In the genomic region with DNA sequence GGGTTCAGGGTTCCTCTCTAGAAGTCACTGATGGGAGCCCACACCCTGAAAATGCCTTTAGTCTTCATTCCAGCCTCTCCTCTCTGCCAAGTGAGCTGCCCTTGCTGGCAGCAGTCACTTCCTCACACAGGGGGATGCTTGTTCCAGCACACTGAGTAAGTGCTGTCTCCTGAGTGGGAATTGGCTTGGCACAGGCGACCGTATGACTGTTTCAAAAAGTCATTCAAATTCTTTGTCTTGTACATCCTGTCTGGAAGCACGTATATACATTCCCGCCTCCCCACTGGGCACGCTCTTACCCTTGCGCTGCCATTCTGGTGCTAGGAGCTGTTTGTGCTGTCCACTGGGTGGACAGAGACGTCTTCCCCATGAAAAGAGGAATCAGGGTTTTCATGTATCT, we compare ENCODE assay signal across 1 cellular context.
TF ChIP-seq lines count a peak whose summit lies in the region.

No MANE protein-coding gene starts in this region.

TF ChIP-seq in endothelial cell of umbilical vein, 7 proteins besides CTCF, POLR2A, EP300 and RAD21:
- TF ChIP-seq MYC (IDR thresholded peaks at IDR 0.05; ENCODE audit: low read depth, low read length) (no peak), POLR2AphosphoS5 (IDR thresholded peaks at IDR 0.05; ENCODE audit: insufficient read depth, low read depth, low read length) (peak; percentile 48), JUN (IDR thresholded peaks at IDR 0.05; ENCODE audit: borderline replicate concordance, insufficient read depth, insufficient read length, low read depth) (peak; percentile 23)
TF ChIP-seq in endothelial cell of umbilical vein: peak in this region for 2.
